ENCODE assay signal across 1 cellular context in genomic region chr3:33914731-33915389, GRCh38.
TF ChIP-seq lines count a peak whose summit lies in the region.

No MANE protein-coding gene starts in this region.

TF ChIP-seq in K562, 482 proteins besides CTCF, POLR2A, EP300 and RAD21 (continued from another document and continues in another):
- TF ChIP-seq MLLT1 (IDR thresholded peaks at IDR 0.05) (no peak), KAT7 (CRISPR knock-in tag; IDR thresholded peaks at IDR 0.05; ENCODE audit: borderline replicate concordance) (no peak; the same call in 1 of the 2 replicates), HDAC6 (IDR thresholded peaks at IDR 0.05; ENCODE audit: low read depth, low read length) (no peak), MTA3 (IDR thresholded peaks at IDR 0.05; ENCODE audit: borderline replicate concordance) (peak; percentile 65; the same call in 1 of the 2 replicates), SREBF1 (IDR thresholded peaks at IDR 0.05; ENCODE audit: borderline replicate concordance, low read depth, low read length) (no peak), GTF2B (IDR thresholded peaks at IDR 0.05; ENCODE audit: extremely low read depth, insufficient read length) (no peak), MEF2A (IDR thresholded peaks at IDR 0.05; ENCODE audit: control insufficient read depth, low read depth, low read length) (no peak), ZNF764 (CRISPR knock-in tag; IDR thresholded peaks at IDR 0.05; ENCODE audit: low read depth) (no peak), ARNT (IDR thresholded peaks at IDR 0.05) (no peak), ZFP30 (CRISPR knock-in tag; IDR thresholded peaks at IDR 0.05; ENCODE audit: borderline replicate concordance) (no peak), RNF219 (CRISPR knock-in tag; IDR thresholded peaks at IDR 0.05) (no peak), CREBBP (IDR thresholded peaks at IDR 0.05; ENCODE audit: low read depth, low read length) (no peak), NFRKB (IDR thresholded peaks at IDR 0.05; ENCODE audit: low read depth) (no peak), CHCHD3 (CRISPR knock-in tag; IDR thresholded peaks at IDR 0.05) (no peak), ZNF75A (CRISPR knock-in tag; IDR thresholded peaks at IDR 0.05) (no peak), CLOCK (CRISPR knock-in tag; IDR thresholded peaks at IDR 0.05; ENCODE audit: borderline replicate concordance) (no peak), ZNF12 (CRISPR knock-in tag; IDR thresholded peaks at IDR 0.05) (no peak), ZNF311 (CRISPR knock-in tag; IDR thresholded peaks at IDR 0.05) (0 out of 2 replicates have a peak, but pooled peaks have one; percentile 6), EGR1 (conservative IDR thresholded peaks at IDR 0.05) (peak; percentile 81), LEF1 (IDR thresholded peaks at IDR 0.05) (peak; percentile 80), RNF2 (IDR thresholded peaks at IDR 0.05) (peak; percentile 80; the same call in 1 of the 2 replicates), ZNF165 (CRISPR knock-in tag; IDR thresholded peaks at IDR 0.05; ENCODE audit: borderline replicate concordance) (no peak)
- TF ChIP-seq, protein P1, sequence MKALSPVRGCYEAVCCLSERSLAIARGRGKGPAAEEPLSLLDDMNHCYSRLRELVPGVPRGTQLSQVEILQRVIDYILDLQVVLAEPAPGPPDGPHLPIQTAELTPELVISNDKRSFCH (CRISPR knock-in tag; IDR thresholded peaks at IDR 0.05): no peak
- TF ChIP-seq, protein P1 (tag; IDR thresholded peaks at IDR 0.05): peak; percentile 63; the same call in 1 of the 2 replicates
- TF ChIP-seq, protein P2, sequence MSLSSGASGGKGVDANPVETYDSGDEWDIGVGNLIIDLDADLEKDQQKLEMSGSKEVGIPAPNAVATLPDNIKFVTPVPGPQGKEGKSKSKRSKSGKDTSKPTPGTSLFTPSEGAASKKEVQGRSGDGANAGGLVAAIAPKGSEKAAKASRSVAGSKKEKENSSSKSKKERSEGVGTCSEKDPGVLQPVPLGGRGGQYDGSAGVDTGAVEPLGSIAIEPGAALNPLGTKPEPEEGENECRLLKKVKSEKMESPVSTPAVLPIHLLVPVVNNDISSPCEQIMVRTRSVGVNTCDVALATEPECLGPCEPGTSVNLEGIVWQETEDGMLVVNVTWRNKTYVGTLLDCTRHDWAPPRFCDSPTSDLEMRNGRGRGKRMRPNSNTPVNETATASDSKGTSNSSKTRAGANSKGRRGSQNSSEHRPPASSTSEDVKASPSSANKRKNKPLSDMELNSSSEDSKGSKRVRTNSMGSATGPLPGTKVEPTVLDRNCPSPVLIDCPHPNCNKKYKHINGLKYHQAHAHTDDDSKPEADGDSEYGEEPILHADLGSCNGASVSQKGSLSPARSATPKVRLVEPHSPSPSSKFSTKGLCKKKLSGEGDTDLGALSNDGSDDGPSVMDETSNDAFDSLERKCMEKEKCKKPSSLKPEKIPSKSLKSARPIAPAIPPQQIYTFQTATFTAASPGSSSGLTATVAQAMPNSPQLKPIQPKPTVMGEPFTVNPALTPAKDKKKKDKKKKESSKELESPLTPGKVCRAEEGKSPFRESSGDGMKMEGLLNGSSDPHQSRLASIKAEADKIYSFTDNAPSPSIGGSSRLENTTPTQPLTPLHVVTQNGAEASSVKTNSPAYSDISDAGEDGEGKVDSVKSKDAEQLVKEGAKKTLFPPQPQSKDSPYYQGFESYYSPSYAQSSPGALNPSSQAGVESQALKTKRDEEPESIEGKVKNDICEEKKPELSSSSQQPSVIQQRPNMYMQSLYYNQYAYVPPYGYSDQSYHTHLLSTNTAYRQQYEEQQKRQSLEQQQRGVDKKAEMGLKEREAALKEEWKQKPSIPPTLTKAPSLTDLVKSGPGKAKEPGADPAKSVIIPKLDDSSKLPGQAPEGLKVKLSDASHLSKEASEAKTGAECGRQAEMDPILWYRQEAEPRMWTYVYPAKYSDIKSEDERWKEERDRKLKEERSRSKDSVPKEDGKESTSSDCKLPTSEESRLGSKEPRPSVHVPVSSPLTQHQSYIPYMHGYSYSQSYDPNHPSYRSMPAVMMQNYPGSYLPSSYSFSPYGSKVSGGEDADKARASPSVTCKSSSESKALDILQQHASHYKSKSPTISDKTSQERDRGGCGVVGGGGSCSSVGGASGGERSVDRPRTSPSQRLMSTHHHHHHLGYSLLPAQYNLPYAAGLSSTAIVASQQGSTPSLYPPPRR (CRISPR knock-in tag; IDR thresholded peaks at IDR 0.05; ENCODE audit: borderline replicate concordance): no peak
- TF ChIP-seq, protein P3, sequence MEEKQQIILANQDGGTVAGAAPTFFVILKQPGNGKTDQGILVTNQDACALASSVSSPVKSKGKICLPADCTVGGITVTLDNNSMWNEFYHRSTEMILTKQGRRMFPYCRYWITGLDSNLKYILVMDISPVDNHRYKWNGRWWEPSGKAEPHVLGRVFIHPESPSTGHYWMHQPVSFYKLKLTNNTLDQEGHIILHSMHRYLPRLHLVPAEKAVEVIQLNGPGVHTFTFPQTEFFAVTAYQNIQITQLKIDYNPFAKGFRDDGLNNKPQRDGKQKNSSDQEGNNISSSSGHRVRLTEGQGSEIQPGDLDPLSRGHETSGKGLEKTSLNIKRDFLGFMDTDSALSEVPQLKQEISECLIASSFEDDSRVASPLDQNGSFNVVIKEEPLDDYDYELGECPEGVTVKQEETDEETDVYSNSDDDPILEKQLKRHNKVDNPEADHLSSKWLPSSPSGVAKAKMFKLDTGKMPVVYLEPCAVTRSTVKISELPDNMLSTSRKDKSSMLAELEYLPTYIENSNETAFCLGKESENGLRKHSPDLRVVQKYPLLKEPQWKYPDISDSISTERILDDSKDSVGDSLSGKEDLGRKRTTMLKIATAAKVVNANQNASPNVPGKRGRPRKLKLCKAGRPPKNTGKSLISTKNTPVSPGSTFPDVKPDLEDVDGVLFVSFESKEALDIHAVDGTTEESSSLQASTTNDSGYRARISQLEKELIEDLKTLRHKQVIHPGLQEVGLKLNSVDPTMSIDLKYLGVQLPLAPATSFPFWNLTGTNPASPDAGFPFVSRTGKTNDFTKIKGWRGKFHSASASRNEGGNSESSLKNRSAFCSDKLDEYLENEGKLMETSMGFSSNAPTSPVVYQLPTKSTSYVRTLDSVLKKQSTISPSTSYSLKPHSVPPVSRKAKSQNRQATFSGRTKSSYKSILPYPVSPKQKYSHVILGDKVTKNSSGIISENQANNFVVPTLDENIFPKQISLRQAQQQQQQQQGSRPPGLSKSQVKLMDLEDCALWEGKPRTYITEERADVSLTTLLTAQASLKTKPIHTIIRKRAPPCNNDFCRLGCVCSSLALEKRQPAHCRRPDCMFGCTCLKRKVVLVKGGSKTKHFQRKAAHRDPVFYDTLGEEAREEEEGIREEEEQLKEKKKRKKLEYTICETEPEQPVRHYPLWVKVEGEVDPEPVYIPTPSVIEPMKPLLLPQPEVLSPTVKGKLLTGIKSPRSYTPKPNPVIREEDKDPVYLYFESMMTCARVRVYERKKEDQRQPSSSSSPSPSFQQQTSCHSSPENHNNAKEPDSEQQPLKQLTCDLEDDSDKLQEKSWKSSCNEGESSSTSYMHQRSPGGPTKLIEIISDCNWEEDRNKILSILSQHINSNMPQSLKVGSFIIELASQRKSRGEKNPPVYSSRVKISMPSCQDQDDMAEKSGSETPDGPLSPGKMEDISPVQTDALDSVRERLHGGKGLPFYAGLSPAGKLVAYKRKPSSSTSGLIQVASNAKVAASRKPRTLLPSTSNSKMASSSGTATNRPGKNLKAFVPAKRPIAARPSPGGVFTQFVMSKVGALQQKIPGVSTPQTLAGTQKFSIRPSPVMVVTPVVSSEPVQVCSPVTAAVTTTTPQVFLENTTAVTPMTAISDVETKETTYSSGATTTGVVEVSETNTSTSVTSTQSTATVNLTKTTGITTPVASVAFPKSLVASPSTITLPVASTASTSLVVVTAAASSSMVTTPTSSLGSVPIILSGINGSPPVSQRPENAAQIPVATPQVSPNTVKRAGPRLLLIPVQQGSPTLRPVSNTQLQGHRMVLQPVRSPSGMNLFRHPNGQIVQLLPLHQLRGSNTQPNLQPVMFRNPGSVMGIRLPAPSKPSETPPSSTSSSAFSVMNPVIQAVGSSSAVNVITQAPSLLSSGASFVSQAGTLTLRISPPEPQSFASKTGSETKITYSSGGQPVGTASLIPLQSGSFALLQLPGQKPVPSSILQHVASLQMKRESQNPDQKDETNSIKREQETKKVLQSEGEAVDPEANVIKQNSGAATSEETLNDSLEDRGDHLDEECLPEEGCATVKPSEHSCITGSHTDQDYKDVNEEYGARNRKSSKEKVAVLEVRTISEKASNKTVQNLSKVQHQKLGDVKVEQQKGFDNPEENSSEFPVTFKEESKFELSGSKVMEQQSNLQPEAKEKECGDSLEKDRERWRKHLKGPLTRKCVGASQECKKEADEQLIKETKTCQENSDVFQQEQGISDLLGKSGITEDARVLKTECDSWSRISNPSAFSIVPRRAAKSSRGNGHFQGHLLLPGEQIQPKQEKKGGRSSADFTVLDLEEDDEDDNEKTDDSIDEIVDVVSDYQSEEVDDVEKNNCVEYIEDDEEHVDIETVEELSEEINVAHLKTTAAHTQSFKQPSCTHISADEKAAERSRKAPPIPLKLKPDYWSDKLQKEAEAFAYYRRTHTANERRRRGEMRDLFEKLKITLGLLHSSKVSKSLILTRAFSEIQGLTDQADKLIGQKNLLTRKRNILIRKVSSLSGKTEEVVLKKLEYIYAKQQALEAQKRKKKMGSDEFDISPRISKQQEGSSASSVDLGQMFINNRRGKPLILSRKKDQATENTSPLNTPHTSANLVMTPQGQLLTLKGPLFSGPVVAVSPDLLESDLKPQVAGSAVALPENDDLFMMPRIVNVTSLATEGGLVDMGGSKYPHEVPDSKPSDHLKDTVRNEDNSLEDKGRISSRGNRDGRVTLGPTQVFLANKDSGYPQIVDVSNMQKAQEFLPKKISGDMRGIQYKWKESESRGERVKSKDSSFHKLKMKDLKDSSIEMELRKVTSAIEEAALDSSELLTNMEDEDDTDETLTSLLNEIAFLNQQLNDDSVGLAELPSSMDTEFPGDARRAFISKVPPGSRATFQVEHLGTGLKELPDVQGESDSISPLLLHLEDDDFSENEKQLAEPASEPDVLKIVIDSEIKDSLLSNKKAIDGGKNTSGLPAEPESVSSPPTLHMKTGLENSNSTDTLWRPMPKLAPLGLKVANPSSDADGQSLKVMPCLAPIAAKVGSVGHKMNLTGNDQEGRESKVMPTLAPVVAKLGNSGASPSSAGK (IDR thresholded peaks at IDR 0.05): no peak
- TF ChIP-seq, protein P4, sequence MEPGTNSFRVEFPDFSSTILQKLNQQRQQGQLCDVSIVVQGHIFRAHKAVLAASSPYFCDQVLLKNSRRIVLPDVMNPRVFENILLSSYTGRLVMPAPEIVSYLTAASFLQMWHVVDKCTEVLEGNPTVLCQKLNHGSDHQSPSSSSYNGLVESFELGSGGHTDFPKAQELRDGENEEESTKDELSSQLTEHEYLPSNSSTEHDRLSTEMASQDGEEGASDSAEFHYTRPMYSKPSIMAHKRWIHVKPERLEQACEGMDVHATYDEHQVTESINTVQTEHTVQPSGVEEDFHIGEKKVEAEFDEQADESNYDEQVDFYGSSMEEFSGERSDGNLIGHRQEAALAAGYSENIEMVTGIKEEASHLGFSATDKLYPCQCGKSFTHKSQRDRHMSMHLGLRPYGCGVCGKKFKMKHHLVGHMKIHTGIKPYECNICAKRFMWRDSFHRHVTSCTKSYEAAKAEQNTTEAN (CRISPR knock-in tag; IDR thresholded peaks at IDR 0.05): no peak
